Comparison of ENCODE assay signal across 8 cellular contexts in genomic region chr6:132512638-132513632, GRCh38. TPM values are rescaled to one million over a fixed set of nuclear protein-coding genes. Genes with fewer than 3 reads are reported as not detected.
DNase-seq lines count a peak whose midpoint lies in the region; ATAC-seq and TF ChIP-seq lines count a peak whose summit lies in the region.

Gene STX7 (minus strand): TSS chr6:132513116. CDS start chr6:132503530, 9,586 bp downstream.

- H3K4me3 ChIP-seq in AG09309 (ENCODE audit: control insufficient read depth, low read depth, low read length) (peak within 1 kb of the TSS; percentile 96), spleen (peak within 1 kb of the TSS; percentile 77 to 100 (median 94))

- peaks cover 9 to 61% (median 52%) of the 10 kb centered on the region in 6 donors for H3K4me1 ChIP-seq in spleen

- H3K9me3 ChIP-seq in spleen = no peaks in the 10 kb centered on the region

- peak; percentile 89 for ATAC-seq in HG03175 (IDR thresholded peaks at IDR 0.05; ENCODE audit: unreplicated experiment)
- ATAC-seq in activated CD4-positive, CD25-positive, alpha-beta regulatory T cell treated with anti-CD3 and anti-CD28 coated beads, Interleukin-2, amount 50 U/mL, for 24 hours = peak; percentile 95 to 96
- peak; percentile 92 for ATAC-seq in central memory CD8-positive, alpha-beta T cell (replicated peaks; ENCODE audit: extremely low read depth, poor library complexity, severe bottlenecking)

- peak within 1 kb of the TSS; percentile 96 for H3K4me3 Mint-ChIP-seq in central memory CD8-positive, alpha-beta T cell

- intact Hi-C loops in spleen (cut with DNase I; ENCODE audit: low total_unique reads) = no loop called here

- H3K36me3 ChIP-seq in spleen = peaks cover 0 to 16% (median 0%) of the 10 kb centered on the region in 6 donors

- H3K27me3 Mint-ChIP-seq in central memory CD8-positive, alpha-beta T cell = peaks cover 12% of the 10 kb centered on the region

- in situ Hi-C loops in GM18951 (cut with MboI; ENCODE audit: low sequenced_read_pairs, unreplicated experiment) = no loop called here

- H3K9me3 Mint-ChIP-seq in central memory CD8-positive, alpha-beta T cell = no peaks in the 10 kb centered on the region

- H3K27me3 ChIP-seq in spleen (replicated peaks in 1 of 7) = no peaks in the 10 kb centered on the region

- peaks cover 2% of the 10 kb centered on the region for H3K36me3 Mint-ChIP-seq in central memory CD8-positive, alpha-beta T cell (ENCODE audit: insufficient read depth)

- no peak for TF ChIP-seq CTCF in AG09309 (IDR thresholded peaks at IDR 0.05; ENCODE audit: control insufficient read depth, insufficient read depth, low read depth, low read length, missing control alignments)
- TF ChIP-seq CTCF in spleen (IDR thresholded peaks at IDR 0.05 in 8 of 11, conservative IDR thresholded peaks at IDR 0.05 in 3 of 11) = peak in 3 of 11 experiments; percentile 19 to 24 (median 21)

- H3K4me1 Mint-ChIP-seq in central memory CD8-positive, alpha-beta T cell = peaks cover 31% of the 10 kb centered on the region

- peak within 1 kb of the TSS; percentile 84 for H3K27ac Mint-ChIP-seq in central memory CD8-positive, alpha-beta T cell (ENCODE audit: low read depth)

- peak; percentile 87 for TF ChIP-seq POLR2A in GM18951 (IDR thresholded peaks at IDR 0.05; ENCODE audit: extremely low read depth, insufficient read depth, insufficient read length)
- TF ChIP-seq POLR2A in spleen (IDR thresholded peaks at IDR 0.05) = peak in 1 of 3 donors; percentile 68

- DNase-seq in AG09309 (ENCODE audit: low read depth) (peak; percentile 21), NCI-H345 treated with DMSO at 0.1 percent for 48 hours (lab: John Stamatoyannopoulos, UW; ENCODE audit: unreplicated experiment) (peak; percentile 84), inferior parietal cortex (ENCODE audit: extremely low spot score) (peak; percentile 96), spleen (peak; percentile 97)
- DNase-seq in central memory CD8-positive, alpha-beta T cell (ENCODE audit: low spot score in 2 of 2) = peak; percentile 69 to 72

- peak within 1 kb of the TSS; percentile 70 to 99 (median 94) for H3K27ac ChIP-seq in spleen

- 1% methylated on average over 37 to 67 of the region's 67 CpGs for WGBS in spleen, 5 donors

RNA-seq across cellular contexts. Expression of gene STX7, which starts in this region (rescaled TPM):
- total RNA-seq in spleen = 100 to 1,000 TPM in 3 of 7 donors, 10 to 100 TPM in 4; 70.7 to 114 (median 87.9) TPM
- polyA plus RNA-seq in spleen = 10 to 100 TPM; 14.4 to 28.5 (median 25.2) TPM

Comparison
In these comparisons a context has a peak if more than half of its experiments do, and no peak if none do; other contexts are left out.
1. Peak in every context shown above with its lines: DNase-seq, ATAC-seq, H3K4me3 ChIP-seq and H3K27ac ChIP-seq.
2. DNase-seq: peak in every context shown above with its lines; median percentile 97 in spleen; 96 in inferior parietal cortex; 84 in NCI-H345 treated with DMSO at 0.1 percent for 48 hours; 70 in central memory CD8-positive, alpha-beta T cell; 21 in AG09309.